Comparison of ENCODE assay signal across 8 cellular contexts in genomic region chr13:77729502-77730221, GRCh38. TPM values are rescaled to one million over a fixed set of nuclear protein-coding genes. Genes with fewer than 3 reads are reported as not detected.
DNase-seq lines count a peak whose midpoint lies in the region; ATAC-seq and TF ChIP-seq lines count a peak whose summit lies in the region.

No MANE protein-coding gene starts in this region.

- H3K27ac ChIP-seq in MM.1S (ENCODE audit: low read length) = peak overlapping the region; percentile 33; the same call in 1 of the 2 replicates
- H3K27ac ChIP-seq in GM23248 = no peak overlapping the region

- peaks cover 13 to 36% (median 33%) of the 10 kb centered on the region in 4 donors for H3K4me1 Mint-ChIP-seq in naive thymus-derived CD8-positive, alpha-beta T cell

- H3K4me3 ChIP-seq in MM.1S (ENCODE audit: low read length) (no peak overlapping the region; the same call in 1 of the 2 replicates), GM23248 (no peak overlapping the region)

- H3K9me2 ChIP-seq in MM.1S (replicated peaks; ENCODE audit: insufficient read depth, low read length) (no peaks in the 10 kb centered on the region), GM23248 (ENCODE audit: insufficient read depth) (no peaks in the 10 kb centered on the region)

- H3K9me3 ChIP-seq in MM.1S (replicated peaks; ENCODE audit: insufficient read depth, low read length) (no peaks in the 10 kb centered on the region), GM23248 (ENCODE audit: low read depth) (no peaks in the 10 kb centered on the region)

- 0 out of 2 replicates have a peak, but pooled peaks cover 4% of the 10 kb centered on the region for H3K36me3 ChIP-seq in MM.1S (replicated peaks; ENCODE audit: insufficient read depth, low read length)
- no peaks in the 10 kb centered on the region for H3K36me3 ChIP-seq in GM23248 (ENCODE audit: low read depth)

- H3K9ac ChIP-seq in MM.1S (ENCODE audit: low read length) (no peak overlapping the region), GM23248 (no peak overlapping the region)

- 51 to 54% methylated on average over 8 of the region's 8 CpGs for WGBS in GM23248 (ENCODE audit: low coverage in 1 of 2, low lambda C conversion rate in 2 of 2, missing lambda C conversion rate in 2 of 2), 2 experiments

- no peaks in the 10 kb centered on the region for H3K27me3 Mint-ChIP-seq in naive thymus-derived CD8-positive, alpha-beta T cell

- in situ Hi-C loops in GM23248 (cut with MboI) = no loop called here

- POLR2A ChIA-PET in naive thymus-derived CD8-positive, alpha-beta T cell (lab: Charles Lee) = no interaction called here

- no peaks in the 10 kb centered on the region for H3K9me3 Mint-ChIP-seq in naive thymus-derived CD8-positive, alpha-beta T cell

- H3K4me1 ChIP-seq in MM.1S (ENCODE audit: low read length) (peaks cover 19% of the 10 kb centered on the region), GM23248 (ENCODE audit: insufficient read depth) (no peaks in the 10 kb centered on the region)

- intact Hi-C loops in Right ventricle myocardium superior (cut with DNase I) = no loop called here

- H4K20me1 ChIP-seq in MM.1S (ENCODE audit: insufficient read depth, low read length) (no peaks in the 10 kb centered on the region), GM23248 (ENCODE audit: insufficient read depth) (no peaks in the 10 kb centered on the region)

- peaks cover 62% of the 10 kb centered on the region for H3K79me2 ChIP-seq in MM.1S (ENCODE audit: low read length)
- no peaks in the 10 kb centered on the region for H3K79me2 ChIP-seq in GM23248 (ENCODE audit: insufficient read depth)

- H3K27me3 ChIP-seq in MM.1S (replicated peaks; ENCODE audit: insufficient read depth, low read length) (no peaks in the 10 kb centered on the region), GM23248 (replicated peaks; ENCODE audit: insufficient read depth) (0 out of 2 replicates have a peak, but pooled peaks cover 3% of the 10 kb centered on the region)

- no peak overlapping the region for H2AFZ ChIP-seq in MM.1S (ENCODE audit: low read length)
- H2AFZ ChIP-seq in GM23248 = no peak overlapping the region

- TF ChIP-seq CTCF in MM.1S (IDR thresholded peaks at IDR 0.05; ENCODE audit: low read length) = no peak

- peak overlapping the region; percentile 48 for H3K4me2 ChIP-seq in MM.1S (ENCODE audit: low read depth, low read length)
- H3K4me2 ChIP-seq in GM23248 (ENCODE audit: unreplicated experiment) = no peak overlapping the region

- ATAC-seq in GM18520 (IDR thresholded peaks at IDR 0.05; ENCODE audit: unreplicated experiment) (peak; percentile 98), GM21723 (IDR thresholded peaks at IDR 0.05; ENCODE audit: unreplicated experiment) (peak; percentile 99), Right ventricle myocardium superior (ENCODE audit: poor library complexity) (no peak)
- no peak for ATAC-seq in naive thymus-derived CD8-positive, alpha-beta T cell

- DNase-seq in MM.1S (peak; percentile 67), GM23248 (no peak), T1000 (lab: John Stamatoyannopoulos, UW) (no peak), NCI-H1048 (lab: John Stamatoyannopoulos, UW) (no peak), Right ventricle myocardium superior (no peak)
- no peak for DNase-seq in naive thymus-derived CD8-positive, alpha-beta T cell

- H3K4me3 Mint-ChIP-seq in naive thymus-derived CD8-positive, alpha-beta T cell = peak overlapping the region in 3 of 10 donors; percentile 11 to 14 (median 11)

- peaks cover 0 to 75% (median 11%) of the 10 kb centered on the region in 3 donors for H3K36me3 Mint-ChIP-seq in naive thymus-derived CD8-positive, alpha-beta T cell

- H3K27ac Mint-ChIP-seq in naive thymus-derived CD8-positive, alpha-beta T cell = peak overlapping the region in 6 of 10 donors; percentile 8 to 74 (median 40)

- peaks cover 7% of the 10 kb centered on the region for H3F3A ChIP-seq in MM.1S (ENCODE audit: insufficient read depth, low read length)
- H3F3A ChIP-seq in GM23248 (ENCODE audit: insufficient read depth) = no peaks in the 10 kb centered on the region

RNA-seq across cellular contexts. Expression of gene SLAIN1, which starts 32.2 kb away (rescaled TPM):
- 10 to 100 TPM; 52.7 to 61.4 TPM for total RNA-seq in naive thymus-derived CD8-positive, alpha-beta T cell
- 10 to 100 TPM; 25.8 to 51.7 (median 48.4) TPM for polyA plus RNA-seq in naive thymus-derived CD8-positive, alpha-beta T cell
- total RNA-seq in GM23248 (2014; rRNA removed; shearing (Covaris generic)) = not detected in 2 replicates
- polyA plus RNA-seq in GM23248 (2016; fragmentation: Nextera tagmentation; extraction: Ambion mirVana) = not detected in 2 replicates
- 6.0 TPM for total RNA-seq in Right ventricle myocardium superior

Comparison
In these comparisons a context has a peak if more than half of its experiments do, and no peak if none do; other contexts are left out.
1. ATAC-seq: peak in GM18520 (single experiment) and GM21723 (single experiment); none in naive thymus-derived CD8-positive, alpha-beta T cell (0 of 2) and Right ventricle myocardium superior (single experiment).